8 cellular contexts compared by ENCODE assay signal in genomic region chr3:150414273-150414672, GRCh38. TPM values are rescaled to one million over a fixed set of nuclear protein-coding genes. Genes with fewer than 3 reads are reported as not detected.
DNase-seq lines count a peak whose midpoint lies in the region; ATAC-seq, FAIRE-seq and TF ChIP-seq lines count a peak whose summit lies in the region.

No MANE protein-coding gene starts in this region.

- TF ChIP-seq POLR2A in GM12892 (IDR thresholded peaks at IDR 0.05; ENCODE audit: low read depth, low read length) = no peak

- H3K4me3 ChIP-seq in WI38 (ENCODE audit: low read depth, low read length) (peak overlapping the region; percentile 96), skin epidermis (peak overlapping the region in 4 of 7 experiments; percentile 1 to 93 (median 10))

- no peaks in the 10 kb centered on the region for H3K27me3 Mint-ChIP-seq in activated T-cell treated with anti-CD3 and anti-CD28 coated beads, Interleukin-2, amount 50 U/mL, for 4 hours (ENCODE audit: low read depth)

- H3K9me3 Mint-ChIP-seq in activated T-cell treated with anti-CD3 and anti-CD28 coated beads, Interleukin-2, amount 50 U/mL, for 4 hours = no peaks in the 10 kb centered on the region

- no peak for TF ChIP-seq CTCF in WI38 (IDR thresholded peaks at IDR 0.05; ENCODE audit: low read depth, low read length)

- H3K36me3 Mint-ChIP-seq in activated T-cell treated with anti-CD3 and anti-CD28 coated beads, Interleukin-2, amount 50 U/mL, for 4 hours (ENCODE audit: insufficient read depth) = peaks cover 46% of the 10 kb centered on the region

- H3K4me1 Mint-ChIP-seq in activated T-cell treated with anti-CD3 and anti-CD28 coated beads, Interleukin-2, amount 50 U/mL, for 4 hours (ENCODE audit: low read depth) = peaks cover 62% of the 10 kb centered on the region

- ATAC-seq in activated T-cell treated with anti-CD3 and anti-CD28 coated beads, Interleukin-2, amount 50 U/mL, for 4 hours = no peak
- ATAC-seq in GM18502 (IDR thresholded peaks at IDR 0.05; ENCODE audit: poor library complexity, unreplicated experiment) (no peak), GM18520 (IDR thresholded peaks at IDR 0.05; ENCODE audit: unreplicated experiment) (no peak)

- H3K4me3 Mint-ChIP-seq in activated T-cell treated with anti-CD3 and anti-CD28 coated beads, Interleukin-2, amount 50 U/mL, for 4 hours = peak overlapping the region; percentile 97

- FAIRE-seq in GM12892 (lab: Jason Lieb, UNC) = no peak

- no peak for DNase-seq in activated T-cell treated with anti-CD3 and anti-CD28 coated beads, Interleukin-2, amount 50 U/mL, for 4 hours
- no peak for DNase-seq in activated T-cell treated with anti-CD3 and anti-CD28 coated beads for 4 hours
- peak; percentile 85 for DNase-seq in globus pallidus (ENCODE audit: low spot score)
- no peak for DNase-seq in GM12892 (ENCODE audit: insufficient read length)

- H3K27ac ChIP-seq in skin epidermis = no peak overlapping the region

RNA-seq across cellular contexts. Expression of gene TSC22D2, which starts 6.2 kb away (rescaled TPM):
- 10 to 100 TPM; 19.5 to 20.9 (median 20.6) TPM for total RNA-seq in activated T-cell treated with anti-CD3 and anti-CD28 coated beads, Interleukin-2, amount 50 U/mL, for 4 hours
- polyA plus RNA-seq in GM12892 (2012; ENCODE audit: missing spikeins) = 10.9 TPM
